ENCODE assay signal across 13 cellular contexts in the genomic region with DNA sequence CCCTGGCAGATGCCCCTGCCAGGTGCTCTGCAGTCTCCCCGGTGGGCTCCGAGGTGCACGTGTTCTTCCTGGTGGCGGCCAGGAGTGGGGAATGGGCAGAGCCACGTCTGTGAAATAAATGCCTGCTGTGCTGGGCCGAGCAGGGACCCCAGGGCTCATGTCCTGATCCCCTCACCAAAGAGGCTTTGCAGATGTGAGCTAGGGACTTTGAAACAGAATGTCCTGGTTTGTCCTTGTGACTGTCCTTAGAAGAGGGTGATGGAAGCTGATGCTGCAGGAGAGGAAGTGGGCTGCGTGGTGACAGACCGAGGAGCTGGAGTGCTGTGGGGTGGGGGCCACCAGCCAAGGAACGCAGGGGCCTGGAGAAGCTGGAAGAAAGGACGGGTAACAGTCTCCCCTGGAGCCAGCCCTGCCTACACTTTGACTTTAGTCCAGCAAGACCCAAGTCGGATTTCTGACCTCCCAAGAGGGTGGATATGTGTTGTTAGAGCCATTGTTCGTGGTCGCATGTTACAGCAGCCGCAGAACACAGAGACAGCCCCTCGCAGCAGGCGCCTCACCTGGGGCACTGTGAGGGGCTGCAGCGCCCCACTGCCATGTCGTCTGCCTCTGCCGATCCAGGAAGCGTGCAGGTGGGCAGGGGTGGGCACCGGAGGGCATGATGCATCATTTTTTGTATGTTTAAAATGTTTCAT.
DNase-seq lines count a peak whose midpoint lies in the region; ATAC-seq, FAIRE-seq and TF ChIP-seq lines count a peak whose summit lies in the region.
"Had no signal": no experiment of that assay in that cellular context is flagged by ENCODE, and none has a peak within 500 bp of the region (broad histone marks: within the 10 kb centered on the region; RNA-seq: fewer than 3 reads in every experiment).

No MANE protein-coding gene starts in this region.

- peaks cover 47% of the 10 kb centered on the region for H3K27me3 Mint-ChIP-seq in GM23338 (ENCODE audit: insufficient read depth, low read depth, poor library complexity)

- H3K36me3 ChIP-seq in A673 (ENCODE audit: insufficient read depth, low read length, poor library complexity, severe bottlenecking) (no peaks in the 10 kb centered on the region), GM23338 (ENCODE audit: insufficient read depth) (no peaks in the 10 kb centered on the region), kidney (ENCODE audit: control insufficient read depth in 1 of 2, insufficient read depth in 2 of 2, low read length in 2 of 2) (no peaks in the 10 kb centered on the region)
- H3K36me3 ChIP-seq: BE2C had no signal

- H3K4me3 ChIP-seq in A673 (ENCODE audit: low read depth, low read length, poor library complexity, severe bottlenecking) (no peak overlapping the region), GM23338 (peak overlapping the region; percentile 52), kidney (ENCODE audit: low read length in 2 of 2) (no peak overlapping the region), dorsolateral prefrontal cortex (no peak overlapping the region)

- H3F3A ChIP-seq in GM23338 (replicated peaks; ENCODE audit: low read depth) = peaks cover 24% of the 10 kb centered on the region

- H3K9me3 ChIP-seq in A673 (ENCODE audit: low read depth, low read length, poor library complexity, severe bottlenecking) = no peaks in the 10 kb centered on the region
- H3K9me3 ChIP-seq in kidney (ENCODE audit: control insufficient read depth in 1 of 2, low read length in 2 of 2) = no peaks in the 10 kb centered on the region
- H3K9me3 ChIP-seq: BE2C had no signal

- peaks cover 4% of the 10 kb centered on the region for H3K36me3 Mint-ChIP-seq in GM23338 (ENCODE audit: low read depth)

- H2AFZ ChIP-seq in GM23338 = no peak overlapping the region

- peak overlapping the region; percentile 62 for H3K4me3 Mint-ChIP-seq in GM23338
- H3K4me3 Mint-ChIP-seq: activated CD4-positive, alpha-beta T cell treated with anti-CD3 and anti-CD28 coated beads, Interleukin-2, amount 10 ng/mL, durations not matched to agents 7 days and 5 days; activated T-helper 1 cell treated with anti-CD3 and anti-CD28 coated beads, Interleukin-12 subunit alpha, Interleukin-12 subunit beta, Interleukin-2, Interleukin-4 antibody, amounts not matched to agents 30 ng/mL and 10 ng/mL and 1 ng/mL, durations not matched to agents 14 hours and 24 hours and 36 hours had no signal

- FAIRE-seq in kidney (lab: Jason Lieb, UNC) = no peak
- FAIRE-seq: bronchial epithelial cell had no signal

- POLR2A ChIA-PET in A673 (lab: Charles Lee; ENCODE audit: low non-redundant PET) = no interaction called here

- H3K4me2 ChIP-seq in GM23338 = peak overlapping the region; percentile 73

- no peak for DNase-seq in A673 (ENCODE audit: low spot score)
- no peak for DNase-seq in GM23338 (ENCODE audit: low spot score)
- DNase-seq in SK-N-DZ (ENCODE audit: low spot score) = peak; percentile 53
- DNase-seq in kidney = peak; percentile 56
- no peak for DNase-seq in inferior parietal cortex (ENCODE audit: extremely low spot score)
- DNase-seq in stimulated activated CD4-positive, alpha-beta T cell treated with anti-CD3 and anti-CD28 coated beads, Interleukin-2, amount 100 ng/mL, for 48 hours = no peak
- no peak for DNase-seq in dorsolateral prefrontal cortex
- DNase-seq: midbrain had no signal

- H4K20me1 ChIP-seq in GM23338 (replicated peaks; ENCODE audit: insufficient read depth) = no peaks in the 10 kb centered on the region; the same call in 1 of the 2 replicates

- H3K9ac ChIP-seq in kidney (ENCODE audit: low read length in 2 of 2) = no peak overlapping the region

- no TSS peak for BruUV-seq in A673 (replicated peaks; lab: Mats Ljungman, UMichigan)

- H3K9me2 ChIP-seq in GM23338 (ENCODE audit: insufficient read depth) = no peaks in the 10 kb centered on the region

- H3K4me1 Mint-ChIP-seq in GM23338 = peaks cover 61% of the 10 kb centered on the region

- ATAC-seq in GM23338 (no peak), GM21723 (IDR thresholded peaks at IDR 0.05; ENCODE audit: unreplicated experiment) (no peak)

- 0 out of 2 replicates have a peak, but pooled peaks cover 11% of the 10 kb centered on the region for H3K79me2 ChIP-seq in GM23338 (replicated peaks; ENCODE audit: insufficient read depth)

- intact Hi-C loops in A673 (cut with micrococcal nuclease; ENCODE audit: unreplicated experiment) (loop anchor here (5.0 kb wide), 1 partner anchor 213 kb away; no protein-coding TSS in a partner anchor), kidney (cut with DNase I) (no loop called here), dorsolateral prefrontal cortex (cut with DNase I) (no loop called here)

- peaks cover 2% of the 10 kb centered on the region; the same call in 1 of the 3 replicates for H3K9me3 Mint-ChIP-seq in GM23338
- H3K9me3 Mint-ChIP-seq: activated CD4-positive, alpha-beta T cell treated with anti-CD3 and anti-CD28 coated beads, Interleukin-2, amount 10 ng/mL, durations not matched to agents 7 days and 5 days; activated T-helper 1 cell treated with anti-CD3 and anti-CD28 coated beads, Interleukin-12 subunit alpha, Interleukin-12 subunit beta, Interleukin-2, Interleukin-4 antibody, amounts not matched to agents 30 ng/mL and 10 ng/mL and 1 ng/mL, durations not matched to agents 14 hours and 24 hours and 36 hours had no signal

- CTCF ChIA-PET in A673 (lab: Charles Lee) = interaction anchor here (1.0 kb wide), 1 partner anchor 33 kb away, joined by 4 read pairs; no protein-coding TSS in a partner anchor

- H3K4me1 ChIP-seq in A673 (ENCODE audit: insufficient read depth, low read length, poor library complexity, severe bottlenecking) = peaks cover 55% of the 10 kb centered on the region
- H3K4me1 ChIP-seq in GM23338 (ENCODE audit: insufficient read depth) = peaks cover 54% of the 10 kb centered on the region
- peaks cover 11 to 21% of the 10 kb centered on the region in 2 donors for H3K4me1 ChIP-seq in kidney (ENCODE audit: control insufficient read depth in 1 of 2, insufficient read depth in 1 of 2, low read depth in 1 of 2, low read length in 2 of 2)

- no peak overlapping the region for H3K27ac Mint-ChIP-seq in GM23338
- H3K27ac Mint-ChIP-seq: activated CD4-positive, alpha-beta T cell treated with anti-CD3 and anti-CD28 coated beads, Interleukin-2, amount 10 ng/mL, durations not matched to agents 7 days and 5 days; activated T-helper 1 cell treated with anti-CD3 and anti-CD28 coated beads, Interleukin-12 subunit alpha, Interleukin-12 subunit beta, Interleukin-2, Interleukin-4 antibody, amounts not matched to agents 30 ng/mL and 10 ng/mL and 1 ng/mL, durations not matched to agents 14 hours and 24 hours and 36 hours had no signal

- H3K27ac ChIP-seq in A673 (ENCODE audit: low read depth, low read length, poor library complexity, severe bottlenecking) (peak overlapping the region; percentile 41), GM23338 (ENCODE audit: low read depth) (no peak overlapping the region), kidney (ENCODE audit: low read depth in 2 of 2, low read length in 2 of 2) (no peak overlapping the region), dorsolateral prefrontal cortex (no peak overlapping the region)

- H3K27me3 ChIP-seq in A673 (replicated peaks; ENCODE audit: insufficient read depth, low read depth, low read length, poor library complexity) (no peaks in the 10 kb centered on the region), GM23338 (ENCODE audit: insufficient read depth) (peaks cover 44% of the 10 kb centered on the region), dorsolateral prefrontal cortex (peaks cover 0 to 15% (median 0%) of the 10 kb centered on the region in 45 donors)
- H3K27me3 ChIP-seq: BE2C had no signal

- TF ChIP-seq CTCF in A673 (conservative IDR thresholded peaks at IDR 0.05; ENCODE audit: low read depth, low read length) (no peak), GM23338 (conservative IDR thresholded peaks at IDR 0.05; ENCODE audit: low read depth in 2 of 2) (no peak), kidney (IDR thresholded peaks at IDR 0.05; ENCODE audit: borderline replicate concordance, extremely low read depth, insufficient read depth) (no peak), dorsolateral prefrontal cortex (IDR thresholded peaks at IDR 0.05 in 54 of 56, conservative IDR thresholded peaks at IDR 0.05 in 2 of 56; ENCODE audit: low read depth in 1 of 56, partially characterized antibody in 56 of 56) (no peak)

TF ChIP-seq in GM23338, 12 proteins besides CTCF, POLR2A, EP300 and RAD21 (continues in another document):
- TF ChIP-seq, protein P1, sequence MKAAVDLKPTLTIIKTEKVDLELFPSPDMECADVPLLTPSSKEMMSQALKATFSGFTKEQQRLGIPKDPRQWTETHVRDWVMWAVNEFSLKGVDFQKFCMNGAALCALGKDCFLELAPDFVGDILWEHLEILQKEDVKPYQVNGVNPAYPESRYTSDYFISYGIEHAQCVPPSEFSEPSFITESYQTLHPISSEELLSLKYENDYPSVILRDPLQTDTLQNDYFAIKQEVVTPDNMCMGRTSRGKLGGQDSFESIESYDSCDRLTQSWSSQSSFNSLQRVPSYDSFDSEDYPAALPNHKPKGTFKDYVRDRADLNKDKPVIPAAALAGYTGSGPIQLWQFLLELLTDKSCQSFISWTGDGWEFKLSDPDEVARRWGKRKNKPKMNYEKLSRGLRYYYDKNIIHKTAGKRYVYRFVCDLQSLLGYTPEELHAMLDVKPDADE (IDR thresholded peaks at IDR 0.05) = no peak
- TF ChIP-seq EZH2phosphoT487 (IDR thresholded peaks at IDR 0.05; ENCODE audit: unreplicated experiment) (no peak), STAT1 (IDR thresholded peaks at IDR 0.05; ENCODE audit: unreplicated experiment) (no peak), ZNF331 (CRISPR knock-in tag; IDR thresholded peaks at IDR 0.05; ENCODE audit: low read depth) (no peak), NANOG (IDR thresholded peaks at IDR 0.05; ENCODE audit: borderline replicate concordance) (no peak)

Comparison
In these comparisons a context has a peak if more than half of its experiments do, and no peak if none do; other contexts are left out.
1. DNase-seq: peak in SK-N-DZ (single experiment) and kidney (single experiment); none in A673 (single experiment), GM23338 (single experiment), inferior parietal cortex (single experiment), stimulated activated CD4-positive, alpha-beta T cell treated with anti-CD3 and anti-CD28 coated beads, Interleukin-2, amount 100 ng/mL, for 48 hours (0 of 2) and dorsolateral prefrontal cortex (0 of 10).